ENCODE assay signal across 25 cellular contexts in genomic region chr18:23845988-23846630, GRCh38.
"Had no signal": no experiment of that assay in that cellular context is flagged by ENCODE, and none has a peak within 500 bp of the region (broad histone marks: within the 10 kb centered on the region; RNA-seq: fewer than 3 reads in every experiment).

No MANE protein-coding gene starts in this region.

- H3K9me3 ChIP-seq: heart right ventricle, left lung, lower lobe of right lung, pancreas, prostate gland, spleen, tibial nerve, uterus had no signal

- H3K36me3 ChIP-seq: pancreas, prostate gland, spleen, uterus had no signal

- H3K27me3 ChIP-seq: heart right ventricle, left lung, pancreas, spleen, tibial nerve, uterus had no signal

- H3K4me1 ChIP-seq: heart right ventricle, left lung, lower lobe of right lung, pancreas, prostate gland, spleen, tibial nerve, uterus had no signal

- DNase-seq: heart right ventricle; hippocampal formation; kidney glomerular epithelial cell; left cardiac atrium; left lung; lower lobe of right lung; mesendoderm; naive thymus-derived CD4-positive, alpha-beta T cell; nucleus accumbens; pancreas; posterior cingulate gyrus; retina; right cardiac atrium; spleen; stimulated activated CD4-positive, alpha-beta T cell treated with anti-CD3 and anti-CD28 coated beads, Interleukin-2, amount 100 ng/mL, for 48 hours; stimulated activated CD4-positive, alpha-beta T cell treated with anti-CD3 and anti-CD28 coated beads, Interleukin-4, amount 100 ng/mL, for 4 hours; stimulated activated CD8-positive, alpha-beta memory T cell treated with anti-CD3 and anti-CD28 coated beads, Interleukin-4, amount 100 ng/mL, for 48 hours; stimulated activated naive CD4-positive, alpha-beta T cell treated with Interleukin-2 at 50 U/mL for 16 hours; stimulated activated naive CD8-positive, alpha-beta T cell treated with anti-CD3 and anti-CD28 coated beads, Interleukin-15, amount 100 ng/mL, for 72 hours; substantia nigra; uterus had no signal

- FAIRE-seq: pancreas had no signal

- H3K27ac ChIP-seq: heart right ventricle, left lung, pancreas, prostate gland, skin epidermis, spleen, uterus had no signal

- H3K4me3 ChIP-seq: heart right ventricle, left lung, lower lobe of right lung, pancreas, prostate gland, skin epidermis, spleen, tibial nerve, uterus had no signal

- ATAC-seq: heart right ventricle; naive thymus-derived CD4-positive, alpha-beta T cell; pancreas; right cardiac atrium; stimulated activated memory B cell treated with anti-CD40 and anti-IgM and Interleukin-4, amounts not matched to agents 10 μg/mL and 1 μg/mL and 100 μg/mL, for 72 hours; stimulated activated naive CD8-positive, alpha-beta T cell treated with anti-CD3 and anti-CD28 coated beads, Interleukin-15, amount 100 ng/mL, for 72 hours had no signal
